ENCODE assay signal across 25 cellular contexts in genomic region chr10:33199731-33200130, GRCh38.
"Had no signal": no experiment of that assay in that cellular context is flagged by ENCODE, and none has a peak within 500 bp of the region (broad histone marks: within the 10 kb centered on the region; RNA-seq: fewer than 3 reads in every experiment).

No MANE protein-coding gene starts in this region.

- ATAC-seq: activated CD4-positive, alpha-beta T cell treated with anti-CD3 and anti-CD28 coated beads for 36 hours; activated CD8-positive, alpha-beta memory T cell treated with anti-CD3 and anti-CD28 coated beads, Interleukin-2, amount 10 ng/mL, durations not matched to agents 7 days and 5 days; activated T-helper 17 cell treated with anti-CD3 and anti-CD28 coated beads, Interleukin-2, amount 50 U/mL, for 72 hours; effector memory CD8-positive, alpha-beta T cell; left lung; mucosa of descending colon; psoas muscle; right lobe of liver; stimulated activated naive CD8-positive, alpha-beta T cell treated with anti-CD3 and anti-CD28 coated beads, Interleukin-15, amount 100 ng/mL, for 72 hours; WTC11 had no signal

- H3K4me3 ChIP-seq: esophagus squamous epithelium, left lung, mucosa of descending colon, neural progenitor cell, ovary, psoas muscle, right lobe of liver, smooth muscle cell, suprapubic skin, transverse colon, vagina had no signal

- DNase-seq: activated CD4-positive, alpha-beta memory T cell treated with anti-CD3 and anti-CD28 coated beads, Interleukin-2, amount 10 ng/mL, durations not matched to agents 7 days and 5 days; activated CD4-positive, alpha-beta T cell treated with anti-CD3 and anti-CD28 coated beads for 36 hours; activated CD8-positive, alpha-beta memory T cell treated with anti-CD3 and anti-CD28 coated beads, Interleukin-2, amount 10 ng/mL, durations not matched to agents 7 days and 5 days; activated naive CD4-positive, alpha-beta T cell; activated naive CD8-positive, alpha-beta T cell treated with anti-CD3 and anti-CD28 coated beads for 36 hours; amniotic stem cell; effector memory CD8-positive, alpha-beta T cell; esophagus squamous epithelium; foreskin melanocyte; kidney; left lung; mucosa of descending colon; naive B cell; ovary; psoas muscle; right lobe of liver; stimulated activated CD4-positive, alpha-beta T cell treated with anti-CD3 and anti-CD28 coated beads, Interleukin-4, amount 100 ng/mL, for 1 hour; stimulated activated naive CD8-positive, alpha-beta T cell treated with anti-CD3 and anti-CD28 coated beads, Interleukin-15, amount 100 ng/mL, for 72 hours; transverse colon had no signal
